Comparison of ENCODE assay signal across 10 cellular contexts in genomic region chr7:117011419-117012260, GRCh38. TPM values are rescaled to one million over a fixed set of nuclear protein-coding genes. Genes with fewer than 3 reads are reported as not detected.
A peak's percentile ranks its signal among the peaks of the same experiment; 100 is the strongest.
DNase-seq lines count a peak whose midpoint lies in the region; ATAC-seq and TF ChIP-seq lines count a peak whose summit lies in the region.
"Had no signal": no experiment of that assay in that cellular context is flagged by ENCODE, and none has a peak within 500 bp of the region (broad histone marks: within the 10 kb centered on the region; RNA-seq: fewer than 3 reads in every experiment).

No MANE protein-coding gene starts in this region.

- H4K20me1 ChIP-seq in Karpas-422 (ENCODE audit: insufficient read depth, low read depth, low read length) = no peaks in the 10 kb centered on the region

- H3K4me1 ChIP-seq in gastroesophageal sphincter = peaks cover 0 to 22% (median 0%) of the 10 kb centered on the region in 3 donors
- H3K4me1 ChIP-seq in Karpas-422 (ENCODE audit: low read length) = no peaks in the 10 kb centered on the region

- DNase-seq in erythroblast (lab: John Stamatoyannopoulos, UW) (peak; percentile 13 to 34), Karpas-422 (no peak), nucleus accumbens (lab: John Stamatoyannopoulos, UW) (no peak)
- DNase-seq in activated CD4-positive, alpha-beta memory T cell treated with anti-CD3 and anti-CD28 coated beads for 36 hours = no peak
- DNase-seq: activated effector memory CD4-positive, alpha-beta T cell treated with anti-CD3 and anti-CD28 coated beads, Interleukin-2, amount 50 U/mL, for 16 hours; ovary had no signal

- H3K4me2 ChIP-seq in Karpas-422 (ENCODE audit: low read depth, low read length, poor library complexity, severe bottlenecking) = no peak overlapping the region

- peaks cover 67% of the 10 kb centered on the region for H3K4me1 Mint-ChIP-seq in activated CD4-positive, alpha-beta memory T cell treated with anti-CD3 and anti-CD28 coated beads for 36 hours (ENCODE audit: low read depth)

- no peaks in the 10 kb centered on the region for H3K9me3 Mint-ChIP-seq in activated CD4-positive, alpha-beta memory T cell treated with anti-CD3 and anti-CD28 coated beads for 36 hours

- H3K27me3 ChIP-seq in gastroesophageal sphincter (no peaks in the 10 kb centered on the region), Karpas-422 (ENCODE audit: low read length) (no peaks in the 10 kb centered on the region)
- H3K27me3 ChIP-seq: ovary had no signal

- H3K4me3 ChIP-seq in gastroesophageal sphincter (no peak overlapping the region), Karpas-422 (ENCODE audit: low read length) (no peak overlapping the region)
- H3K4me3 ChIP-seq: ovary had no signal

- no peaks in the 10 kb centered on the region for H3K79me2 ChIP-seq in Karpas-422 (ENCODE audit: low read length)

- intact Hi-C loops in activated CD4-positive, alpha-beta memory T cell treated with anti-CD3 and anti-CD28 coated beads for 36 hours (cut with micrococcal nuclease) = loop anchor here (1.0 to 10.0 kb wide), 5 partner anchors 13 to 147 kb away; partner anchors contain the start of gene CAPZA2

- H3K27ac ChIP-seq in gastroesophageal sphincter (no peak overlapping the region), Karpas-422 (ENCODE audit: low read length) (no peak overlapping the region)
- H3K27ac ChIP-seq: ovary had no signal

- H3K27ac Mint-ChIP-seq in activated CD4-positive, alpha-beta memory T cell treated with anti-CD3 and anti-CD28 coated beads for 36 hours = no peak overlapping the region

- CTCF ChIA-PET in activated CD4-positive, alpha-beta memory T cell treated with anti-CD3 and anti-CD28 coated beads for 36 hours (lab: Charles Lee) = interaction anchor here (0.8 to 9.3 kb wide), 9 partner anchors 11 to 115 kb away, joined by 3 to 123 read pairs (median 4); partner anchors contain the start of gene ST7

- no peaks in the 10 kb centered on the region for H3K36me3 Mint-ChIP-seq in activated CD4-positive, alpha-beta memory T cell treated with anti-CD3 and anti-CD28 coated beads for 36 hours

- WGBS in gastroesophageal sphincter (ENCODE audit: low coverage in 1 of 2), 2 donors = 77 to 79% methylated on average over 5 to 6 of the region's 6 CpGs

- H3K36me3 ChIP-seq in gastroesophageal sphincter = no peaks in the 10 kb centered on the region
- H3K36me3 ChIP-seq in Karpas-422 (ENCODE audit: insufficient read depth, low read length) = no peaks in the 10 kb centered on the region
- H3K36me3 ChIP-seq: ovary had no signal

- H3K4me3 Mint-ChIP-seq in activated CD4-positive, alpha-beta memory T cell treated with anti-CD3 and anti-CD28 coated beads for 36 hours = no peak overlapping the region

- no peaks in the 10 kb centered on the region for H3K9me2 ChIP-seq in Karpas-422 (replicated peaks; ENCODE audit: insufficient read depth, low read length)

- no peak for TF ChIP-seq CTCF in gastroesophageal sphincter (IDR thresholded peaks at IDR 0.05)

- ATAC-seq in GM18508 (IDR thresholded peaks at IDR 0.05; ENCODE audit: insufficient read depth, unreplicated experiment) = peak; percentile 87
- ATAC-seq in GM21367 (IDR thresholded peaks at IDR 0.05; ENCODE audit: unreplicated experiment) = peak; percentile 77
- ATAC-seq in HG03159 (IDR thresholded peaks at IDR 0.05; ENCODE audit: unreplicated experiment) = peak; percentile 90
- ATAC-seq in gastroesophageal sphincter = no peak

- TF ChIP-seq POLR2A in erythroblast (IDR thresholded peaks at IDR 0.05; ENCODE audit: low read length) (no peak), gastroesophageal sphincter (IDR thresholded peaks at IDR 0.05) (no peak)

- H3K9me3 ChIP-seq in gastroesophageal sphincter (no peaks in the 10 kb centered on the region), Karpas-422 (ENCODE audit: low read length) (no peaks in the 10 kb centered on the region)
- H3K9me3 ChIP-seq: ovary had no signal

- H3K9ac ChIP-seq in Karpas-422 (ENCODE audit: low read length) = no peak overlapping the region

- no peak for TF ChIP-seq EP300 in gastroesophageal sphincter (IDR thresholded peaks at IDR 0.05)

- POLR2A ChIA-PET in activated CD4-positive, alpha-beta memory T cell treated with anti-CD3 and anti-CD28 coated beads for 36 hours (lab: Charles Lee) = interaction anchor here (1.0 to 1.4 kb wide), 4 partner anchors 13 to 113 kb away, joined by 3 to 5 read pairs (median 4); no protein-coding TSS in a partner anchor

- no peak overlapping the region for H2AFZ ChIP-seq in Karpas-422 (ENCODE audit: low read length)

- peaks cover 7% of the 10 kb centered on the region for H3K27me3 Mint-ChIP-seq in activated CD4-positive, alpha-beta memory T cell treated with anti-CD3 and anti-CD28 coated beads for 36 hours

RNA-seq across cellular contexts. Expression of gene ST7, which starts 58.3 kb away (rescaled TPM):
- total RNA-seq in activated CD4-positive, alpha-beta memory T cell treated with anti-CD3 and anti-CD28 coated beads for 36 hours = 1 to 10 TPM; 5.7 to 6.2 TPM
- 10 to 100 TPM; 19.1 to 43.9 (median 24.2) TPM for total RNA-seq in gastroesophageal sphincter
- total RNA-seq in Karpas-422 (2014; rRNA removed; shearing (Covaris generic); ENCODE audit: low replicate concordance) = 2.8 and 4.6 TPM in 2 replicates

Comparison
In these comparisons a context has a peak if more than half of its experiments do, and no peak if none do; other contexts are left out.
1. DNase-seq: peak in erythroblast (2 of 2); none in activated CD4-positive, alpha-beta memory T cell treated with anti-CD3 and anti-CD28 coated beads for 36 hours (single experiment), Karpas-422 (single experiment) and nucleus accumbens (0 of 56).